Comparison of ENCODE assay signal across 1 cellular context in the genomic region with DNA sequence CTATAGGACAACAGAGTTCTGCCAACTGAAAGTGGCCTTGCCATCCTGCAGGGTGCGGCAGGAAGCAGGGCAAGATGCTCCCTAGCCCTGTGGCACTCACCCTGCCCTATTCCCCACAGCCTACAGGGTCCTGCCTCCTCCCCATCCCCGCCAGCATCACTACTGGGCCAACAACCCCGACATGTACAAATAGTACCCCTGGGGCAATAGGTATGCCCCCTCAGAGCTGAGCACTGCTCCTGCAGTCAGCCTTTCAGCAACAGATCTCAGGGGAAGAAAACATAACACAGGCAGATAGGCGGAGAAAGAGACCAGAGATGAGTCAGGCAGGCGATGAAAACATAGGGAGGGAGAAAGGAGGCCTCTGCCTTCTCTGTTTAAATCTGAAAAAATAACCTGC.
TF ChIP-seq lines count a peak whose summit lies in the region.

No MANE protein-coding gene starts in this region.

TF ChIP-seq in GM23338, 12 proteins besides CTCF, POLR2A, EP300 and RAD21 (continued from another document):
- TF ChIP-seq ZNF462 (CRISPR knock-in tag; IDR thresholded peaks at IDR 0.05) (no peak), NANOG (IDR thresholded peaks at IDR 0.05; ENCODE audit: borderline replicate concordance) (no peak), JUNB (IDR thresholded peaks at IDR 0.05; ENCODE audit: unreplicated experiment) (no peak)
